In genomic region chr2:127231130-127231865, GRCh38 we compare ENCODE assay signal across 1 cellular context.
TF ChIP-seq lines count a peak whose summit lies in the region.

No MANE protein-coding gene starts in this region.

TF ChIP-seq in HepG2, 621 proteins besides CTCF, POLR2A, EP300 and RAD21 (continued from another document):
- 0 out of 2 replicates have a peak, but pooled peaks have one; percentile 6 for TF ChIP-seq ZBTB40 (IDR thresholded peaks at IDR 0.05)
- TF ChIP-seq ZBTB40 (CRISPR knock-in tag; IDR thresholded peaks at IDR 0.05), result no peak
- TF ChIP-seq ZMYM4 (CRISPR knock-in tag; IDR thresholded peaks at IDR 0.05), result 0 out of 2 replicates have a peak, but pooled peaks have one; percentile 18
- TF ChIP-seq XRCC5 (optimal IDR thresholded peaks at IDR 0.05; ENCODE audit: low read length), result no peak
- peak; percentile 92 for TF ChIP-seq SKI (IDR thresholded peaks at IDR 0.05; ENCODE audit: partially characterized antibody)
- TF ChIP-seq CEBPB (IDR thresholded peaks at IDR 0.05; ENCODE audit: borderline replicate concordance, low read depth, low read length), result peak; percentile 85
- TF ChIP-seq SOX6 (IDR thresholded peaks at IDR 0.05), result no peak
- peak; percentile 54; the same call in 1 of the 2 replicates for TF ChIP-seq SOX6 (CRISPR knock-in tag; IDR thresholded peaks at IDR 0.05)
- 0 out of 2 replicates have a peak, but pooled peaks have one; percentile 20 for TF ChIP-seq PATZ1 (CRISPR knock-in tag; IDR thresholded peaks at IDR 0.05)
- TF ChIP-seq, protein P1, sequence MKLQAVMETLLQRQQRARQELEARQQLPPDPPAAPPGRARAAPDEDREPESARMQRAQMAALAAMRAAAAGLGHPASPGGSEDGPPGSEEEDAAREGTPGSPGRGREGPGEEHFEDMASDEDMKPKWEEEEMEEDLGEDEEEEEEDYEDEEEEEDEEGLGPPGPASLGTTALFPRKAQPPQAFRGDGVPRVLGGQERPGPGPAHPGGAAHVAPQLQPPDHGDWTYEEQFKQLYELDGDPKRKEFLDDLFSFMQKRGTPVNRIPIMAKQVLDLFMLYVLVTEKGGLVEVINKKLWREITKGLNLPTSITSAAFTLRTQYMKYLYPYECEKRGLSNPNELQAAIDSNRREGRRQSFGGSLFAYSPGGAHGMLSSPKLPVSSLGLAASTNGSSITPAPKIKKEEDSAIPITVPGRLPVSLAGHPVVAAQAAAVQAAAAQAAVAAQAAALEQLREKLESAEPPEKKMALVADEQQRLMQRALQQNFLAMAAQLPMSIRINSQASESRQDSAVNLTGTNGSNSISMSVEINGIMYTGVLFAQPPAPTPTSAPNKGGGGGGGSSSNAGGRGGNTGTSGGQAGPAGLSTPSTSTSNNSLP (IDR thresholded peaks at IDR 0.05; ENCODE audit: low read depth, low read length), result no peak
- TF ChIP-seq CREB1 (IDR thresholded peaks at IDR 0.05), result no peak
- TF ChIP-seq CREB1 (CRISPR knock-in tag; IDR thresholded peaks at IDR 0.05), result no peak
- no peak for TF ChIP-seq ZNF205 (CRISPR knock-in tag; IDR thresholded peaks at IDR 0.05)
- TF ChIP-seq RXRB (CRISPR knock-in tag; IDR thresholded peaks at IDR 0.05; ENCODE audit: borderline replicate concordance), result peak; percentile 23; the same call in 1 of the 2 replicates
- no peak for TF ChIP-seq TAF1 (CRISPR knock-in tag; IDR thresholded peaks at IDR 0.05)
- TF ChIP-seq ZNF614 (CRISPR knock-in tag; IDR thresholded peaks at IDR 0.05; ENCODE audit: borderline replicate concordance), result 0 out of 2 replicates have a peak, but pooled peaks have one; percentile 49
- TF ChIP-seq FOXA1 (IDR thresholded peaks at IDR 0.05), result no peak
- peak; percentile 72 for TF ChIP-seq FOXA1 (CRISPR knock-in tag; IDR thresholded peaks at IDR 0.05)
- TF ChIP-seq SNRNP70 (IDR thresholded peaks at IDR 0.05; ENCODE audit: low read depth, low read length), result no peak
- peak; percentile 65; the same call in 1 of the 2 replicates for TF ChIP-seq GATAD2A (CRISPR knock-in tag; IDR thresholded peaks at IDR 0.05)
- TF ChIP-seq TSC22D2 (CRISPR knock-in tag; IDR thresholded peaks at IDR 0.05; ENCODE audit: borderline replicate concordance), result no peak
- TF ChIP-seq ZNF230 (CRISPR knock-in tag; IDR thresholded peaks at IDR 0.05), result no peak
- TF ChIP-seq RBM39 (IDR thresholded peaks at IDR 0.05; ENCODE audit: low read depth, low read length, poor library complexity, severe bottlenecking), result no peak
- peak; percentile 83 for TF ChIP-seq RARA (CRISPR knock-in tag; IDR thresholded peaks at IDR 0.05)
- peak; percentile 87 for TF ChIP-seq CEBPG (CRISPR knock-in tag; IDR thresholded peaks at IDR 0.05)
- no peak for TF ChIP-seq KDM6A (CRISPR knock-in tag; IDR thresholded peaks at IDR 0.05; ENCODE audit: low read depth)
- TF ChIP-seq HNF4A (CRISPR knock-in tag; IDR thresholded peaks at IDR 0.05), result peak; percentile 31
